ENCODE assay signal across 16 cellular contexts in the genomic region with DNA sequence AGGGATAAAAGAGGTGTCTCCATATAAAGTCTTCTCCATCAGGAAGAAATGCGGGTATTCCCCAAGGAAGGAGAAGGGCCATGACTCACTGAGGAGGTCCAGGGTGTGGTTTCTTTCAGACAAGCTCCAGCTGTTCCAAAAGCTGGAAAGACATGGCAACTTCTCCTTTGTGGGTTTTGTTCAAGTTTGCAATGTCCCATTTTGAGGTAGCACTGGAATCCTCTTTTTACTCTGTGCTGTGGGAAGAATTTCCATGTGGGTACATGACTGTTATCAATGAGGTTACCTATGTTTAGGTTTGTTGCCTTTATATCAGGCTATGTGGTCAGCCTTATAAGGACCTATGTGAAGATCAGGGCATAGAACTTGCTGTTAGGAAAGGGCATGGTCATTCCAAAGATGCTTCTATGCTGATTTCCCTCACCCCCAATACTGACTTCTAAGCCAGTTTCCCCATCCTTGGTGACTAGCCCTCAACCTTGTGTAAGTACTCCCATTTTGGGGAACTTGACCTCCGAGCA.
DNase-seq lines count a peak whose midpoint lies in the region; ATAC-seq and TF ChIP-seq lines count a peak whose summit lies in the region.
"Had no signal": no experiment of that assay in that cellular context is flagged by ENCODE, and none has a peak within 500 bp of the region (broad histone marks: within the 10 kb centered on the region; RNA-seq: fewer than 3 reads in every experiment).

No MANE protein-coding gene starts in this region.

- peak overlapping the region; percentile 73 for H3K27ac ChIP-seq in ACC112 (ENCODE audit: low read depth, low read length)
- H3K27ac ChIP-seq: C4-2B, SK-N-MC had no signal

- intact Hi-C loops in left ventricle myocardium superior (cut with micrococcal nuclease) = no loop called here

- H3K4me1 Mint-ChIP-seq in HFFc6 (ENCODE audit: low read depth) = peaks cover 54% of the 10 kb centered on the region
- H3K4me1 Mint-ChIP-seq: activated CD4-positive, alpha-beta T cell treated with anti-CD3 and anti-CD28 coated beads for 36 hours had no signal

- in situ Hi-C loops in astrocyte of the spinal cord (cut with HindIII; ENCODE audit: low sequenced_read_pairs) = no loop called here

- TF ChIP-seq CTCF in HFFc6 (IDR thresholded peaks at IDR 0.05) (no peak), astrocyte of the spinal cord (IDR thresholded peaks at IDR 0.05; ENCODE audit: low read depth, low read length) (no peak)

- no peaks in the 10 kb centered on the region for H3K27me3 Mint-ChIP-seq in HFFc6 (ENCODE audit: insufficient read depth)
- H3K27me3 Mint-ChIP-seq: activated CD4-positive, alpha-beta T cell treated with anti-CD3 and anti-CD28 coated beads for 36 hours had no signal

- DNase-seq in HFFc6 (peak; percentile 22), astrocyte of the spinal cord (ENCODE audit: low read depth, low spot score) (peak; percentile 74), left ventricle myocardium superior (no peak), NCI-H526 treated with DMSO at 0.1 percent for 48 hours (lab: John Stamatoyannopoulos, UW) (no peak), medulla oblongata (ENCODE audit: extremely low spot score) (no peak), NCI-H82 (lab: John Stamatoyannopoulos, UW) (no peak)
- DNase-seq: activated CD4-positive, alpha-beta T cell treated with anti-CD3 and anti-CD28 coated beads for 36 hours; cerebellar nuclear complex; H7; NCI-H446 treated with DMSO at 0.1 percent for 48 hours; posterior cingulate gyrus had no signal

- ATAC-seq in left ventricle myocardium superior (peak; percentile 92), GM21447 (IDR thresholded peaks at IDR 0.05; ENCODE audit: unreplicated experiment) (no peak)
- ATAC-seq: activated CD4-positive, alpha-beta T cell treated with anti-CD3 and anti-CD28 coated beads for 36 hours had no signal

- no peaks in the 10 kb centered on the region for H3K27me3 ChIP-seq in ACC112 (ENCODE audit: insufficient read depth, low read length)

- H3K27ac Mint-ChIP-seq in HFFc6 = peak overlapping the region; percentile 52
- H3K27ac Mint-ChIP-seq: activated CD4-positive, alpha-beta T cell treated with anti-CD3 and anti-CD28 coated beads for 36 hours had no signal

- H3K4me3 Mint-ChIP-seq in HFFc6 = no peak overlapping the region
- H3K4me3 Mint-ChIP-seq: activated CD4-positive, alpha-beta T cell treated with anti-CD3 and anti-CD28 coated beads for 36 hours had no signal

- H3K36me3 Mint-ChIP-seq in HFFc6 (ENCODE audit: low read depth) = peaks cover 12% of the 10 kb centered on the region

- H2AFZ ChIP-seq in ACC112 (ENCODE audit: low read length, unreplicated experiment) = no peak overlapping the region

- peak overlapping the region; percentile 0; the same call in 1 of the 2 replicates for H3K4me3 ChIP-seq in ACC112 (ENCODE audit: low read depth, low read length)
- no peak overlapping the region for H3K4me3 ChIP-seq in astrocyte of the spinal cord (ENCODE audit: low read depth, low read length)
- H3K4me3 ChIP-seq: lung, SK-N-MC had no signal

- peaks cover 31% of the 10 kb centered on the region for H3K4me1 ChIP-seq in ACC112 (ENCODE audit: control insufficient read depth, insufficient read depth, low read length, unreplicated experiment)

- H3K36me3 ChIP-seq in ACC112 (ENCODE audit: insufficient read depth, low read length) = no peaks in the 10 kb centered on the region

- peaks cover 7% of the 10 kb centered on the region for H3K9me3 Mint-ChIP-seq in HFFc6

- H3K79me2 ChIP-seq in ACC112 (ENCODE audit: control insufficient read depth, insufficient read depth, low read length, unreplicated experiment) = no peaks in the 10 kb centered on the region

Comparison
In these comparisons a context has a peak if more than half of its experiments do, and no peak if none do; other contexts are left out.
1. DNase-seq: peak in HFFc6 (single experiment) and astrocyte of the spinal cord (single experiment); none in left ventricle myocardium superior (single experiment), NCI-H526 treated with DMSO at 0.1 percent for 48 hours (single experiment), medulla oblongata (single experiment) and NCI-H82 (single experiment).